In genomic region chr1:43979261-43979527, GRCh38 we compare ENCODE assay signal across 7 cellular contexts. TPM values are rescaled to one million over a fixed set of nuclear protein-coding genes. Genes with fewer than 3 reads are reported as not detected.
DNase-seq lines count a peak whose midpoint lies in the region; ATAC-seq, FAIRE-seq and TF ChIP-seq lines count a peak whose summit lies in the region.
"Had no signal": no experiment of that assay in that cellular context is flagged by ENCODE, and none has a peak within 500 bp of the region (broad histone marks: within the 10 kb centered on the region; RNA-seq: fewer than 3 reads in every experiment).

No MANE protein-coding gene starts in this region.

- H3K27me3 ChIP-seq in DOHH2 (ENCODE audit: control insufficient read depth, low read length) = no peaks in the 10 kb centered on the region
- no peaks in the 10 kb centered on the region for H3K27me3 ChIP-seq in GM12878 (replicated peaks in 1 of 2; ENCODE audit: control insufficient read depth in 2 of 2, insufficient read depth in 2 of 2, low read length in 1 of 2)
- no peaks in the 10 kb centered on the region for H3K27me3 ChIP-seq in neuron (ENCODE audit: insufficient read depth, low read length)

- TF ChIP-seq EP300 in GM12878 (IDR thresholded peaks at IDR 0.05; ENCODE audit: borderline replicate concordance in 1 of 2, control insufficient read depth in 1 of 2, low read depth in 2 of 2, low read length in 2 of 2) = no peak

- H3K36me3 ChIP-seq in DOHH2 (ENCODE audit: control insufficient read depth, low read length) (peaks cover 52% of the 10 kb centered on the region), GM12878 (ENCODE audit: control insufficient read depth in 2 of 2, insufficient read depth in 2 of 2, low read length in 1 of 2) (peaks cover 0 to 7% of the 10 kb centered on the region in 2 experiments), neuron (ENCODE audit: insufficient read depth, low read length) (peaks cover 45% of the 10 kb centered on the region)

- POLR2A ChIA-PET in GM12878 (lab: Charles Lee) = no interaction called here

- ATAC-seq in GM12878 = no peak

- H3K4me3 ChIP-seq in DOHH2 (ENCODE audit: low read length) (peak overlapping the region; percentile 94), GM12878 (peak overlapping the region; percentile 74), neuron (ENCODE audit: low read length) (peak overlapping the region; percentile 76)

- no peak overlapping the region for H3K27ac ChIP-seq in DOHH2 (ENCODE audit: low read depth, low read length)
- H3K27ac ChIP-seq in GM12878 (ENCODE audit: control insufficient read depth, insufficient read depth) = no peak overlapping the region

- TF ChIP-seq CTCF in DOHH2 (IDR thresholded peaks at IDR 0.05; ENCODE audit: low read depth, low read length, poor library complexity, severe bottlenecking) = no peak
- no peak for TF ChIP-seq CTCF in GM12878 (IDR thresholded peaks at IDR 0.05 in 2 of 3, conservative IDR thresholded peaks at IDR 0.05 in 1 of 3; ENCODE audit: control insufficient read depth in 2 of 3, extremely low read depth in 1 of 3, insufficient read depth in 1 of 3, low read depth in 3 of 3, low read length in 3 of 3)

- H3K4me2 ChIP-seq in DOHH2 (ENCODE audit: low read length) = peak overlapping the region; percentile 94
- H3K4me2 ChIP-seq in GM12878 (ENCODE audit: control insufficient read depth, insufficient read depth) = no peak overlapping the region; the same call in 1 of the 2 replicates

- FAIRE-seq in GM12878 (lab: Jason Lieb, UNC) = no peak
- FAIRE-seq: G401.6 had no signal

- no peak for TF ChIP-seq RAD21 in GM12878 (IDR thresholded peaks at IDR 0.05; ENCODE audit: insufficient read depth, low read depth, low read length)

- RAD21 ChIA-PET in GM12878 (lab: Charles Lee; ENCODE audit: unreplicated experiment) = no interaction called here

- no TSS peak for BruUV-seq in GM12878 (replicated peaks; lab: Mats Ljungman, UMichigan)

- no peaks in the 10 kb centered on the region for H3K9me2 ChIP-seq in DOHH2 (replicated peaks; ENCODE audit: control insufficient read depth, low read length)

- H2AFZ ChIP-seq in GM12878 (ENCODE audit: control insufficient read depth, low read depth, low read length) (no peak overlapping the region), neuron (ENCODE audit: low read depth, low read length) (no peak overlapping the region)

- H3K9me3 ChIP-seq in DOHH2 (ENCODE audit: control insufficient read depth, insufficient read depth, low read length) = no peaks in the 10 kb centered on the region
- no peaks in the 10 kb centered on the region for H3K9me3 ChIP-seq in GM12878 (replicated peaks; ENCODE audit: control insufficient read depth, insufficient read depth, low read length)
- H3K9me3 ChIP-seq in neuron (ENCODE audit: low read length) = no peaks in the 10 kb centered on the region

- intact Hi-C loops in GM12878 (cut with micrococcal nuclease; ENCODE audit: unreplicated experiment) = no loop called here

- H3K4me1 ChIP-seq in DOHH2 (ENCODE audit: control insufficient read depth, low read length) = peaks cover 47% of the 10 kb centered on the region
- H3K4me1 ChIP-seq in GM12878 (ENCODE audit: control insufficient read depth, insufficient read depth, low read length) = peaks cover 24% of the 10 kb centered on the region
- peaks cover 50% of the 10 kb centered on the region for H3K4me1 ChIP-seq in neuron (ENCODE audit: insufficient read depth, low read length)

- no peak for DNase-seq in GM12878 (ENCODE audit: low read depth, low spot score)
- DNase-seq in hypothalamus (lab: John Stamatoyannopoulos, UW) = no peak
- DNase-seq in effector CD8-positive, alpha-beta T cell (lab: John Stamatoyannopoulos, UW) = no peak
- no peak for DNase-seq in stimulated activated CD4-positive, alpha-beta T cell treated with anti-CD3 and anti-CD28 coated beads, Interleukin-12 subunit alpha, Interleukin-12 subunit beta, amount 100 ng/mL, for 4 hours

- H4K20me1 ChIP-seq in DOHH2 (ENCODE audit: control insufficient read depth, insufficient read depth, low read depth, low read length) (peaks cover 10% of the 10 kb centered on the region; the same call in 1 of the 2 replicates), GM12878 (ENCODE audit: control insufficient read depth, insufficient read depth) (no peaks in the 10 kb centered on the region)

- H3K79me2 ChIP-seq in DOHH2 (ENCODE audit: control insufficient read depth, low read length) (peaks cover 76% of the 10 kb centered on the region), GM12878 (ENCODE audit: control insufficient read depth, insufficient read depth, low read length) (peaks cover 45% of the 10 kb centered on the region)

- WGBS in GM12878 (ENCODE audit: insufficient coverage, insufficient replicate concordance, low lambda C conversion rate, missing lambda C conversion rate) = 2% methylated on average over 16 of the region's 45 CpGs

- in situ Hi-C loops in GM12878 (cut with MboI) = no loop called here

- peaks cover 8% of the 10 kb centered on the region for H3F3A ChIP-seq in DOHH2 (ENCODE audit: control insufficient read depth, insufficient read depth)

- peak overlapping the region; percentile 29; the same call in 1 of the 2 replicates for H3K9ac ChIP-seq in GM12878 (ENCODE audit: control insufficient read depth, insufficient read depth, low read length)

- SMC1A ChIA-PET in GM12878 (lab: Charles Lee; ENCODE audit: uncharacterized antibody, unreplicated experiment) = no interaction called here

- CTCF ChIA-PET in GM12878 (lab: Yijun Ruan, JAX) = no interaction called here

- no peak for TF ChIP-seq POLR2A in GM12878 (IDR thresholded peaks at IDR 0.05; ENCODE audit: low read depth, low read length)

RNA-seq across cellular contexts. Expression of gene B4GALT2, which starts 0.2 kb away (rescaled TPM):
- 15.2 and 15.5 TPM in 2 replicates for total RNA-seq in GM12878 (2013; cell fraction: nucleolus; rRNA removed)
- total RNA-seq in GM12878 (2014; rRNA removed) = 61.0 and 63.8 TPM in 2 replicates
- 27.2 and 28.7 TPM in 2 replicates for total RNA-seq in GM12878 (2014; rRNA removed; fragmentation: Illumina TruSeq; extraction: Trizol)
- total RNA-seq in GM12878 (2021) = 45.4 and 47.3 TPM in 2 replicates
- polyA plus RNA-seq in GM12878 (2011; ENCODE audit: low read depth) = 7.1 TPM
- 9.8 and 18.0 TPM in 2 replicates for polyA plus RNA-seq in GM12878 (2011; rRNA removed)
- polyA plus RNA-seq in GM12878 (2011; cell fraction: cytosol; rRNA removed) = 27.5 and 46.7 TPM in 2 replicates
- 22.6 and 26.7 TPM in 2 replicates for polyA plus RNA-seq in GM12878 (2011; cell fraction: nucleus; rRNA removed)
- polyA plus RNA-seq in GM12878 (2012) = 19.7 and 20.5 TPM in 2 replicates
- polyA plus RNA-seq in GM12878 (2014; fragmentation: Illumina TruSeq; extraction: Trizol) = 18.6 and 30.0 TPM in 2 replicates
- 1 to 10 TPM in 1 of 2 experiments, under 1 TPM in 1; 0.98 to 2.8 TPM for polyA plus RNA-seq in GM12878 (2014; fragmentation: Nextera tagmentation; extraction: Ambion mirVana)
- polyA plus RNA-seq in GM12878 (2014; rRNA removed) = 53.5 and 67.0 TPM in 2 replicates
- polyA plus RNA-seq in GM12878 (2016; fragmentation: Nextera tagmentation; extraction: Ambion mirVana) = 1 to 10 TPM; 7.2 to 9.6 TPM
- polyA minus RNA-seq in GM12878 (2011; rRNA and poly(A)+ RNA removed) = 13.2 and 22.9 TPM in 2 replicates
- polyA minus RNA-seq in GM12878 (2011; cell fraction: cytosol; rRNA and poly(A)+ RNA removed) = 12.6 and 14.2 TPM in 2 replicates
- 9.3 and 15.2 TPM in 2 replicates for polyA minus RNA-seq in GM12878 (2011; cell fraction: nucleus; rRNA and poly(A)+ RNA removed)

RNA-seq across cellular contexts. Expression of gene ATP6V0B, which starts 4.4 kb away (rescaled TPM):
- 39.3 and 44.3 TPM in 2 replicates for total RNA-seq in GM12878 (2013; cell fraction: nucleolus; rRNA removed)
- total RNA-seq in GM12878 (2014; rRNA removed) (176 and 177 TPM in 2 replicates), GM12878 (2014; rRNA removed; fragmentation: Illumina TruSeq; extraction: Trizol) (70.0 and 75.8 TPM in 2 replicates), GM12878 (2021) (115 and 120 TPM in 2 replicates)
- polyA plus RNA-seq in GM12878 (2011; ENCODE audit: low read depth) = 59.4 TPM
- polyA plus RNA-seq in GM12878 (2011; rRNA removed) (72.2 and 132 TPM in 2 replicates), GM12878 (2014; fragmentation: Illumina TruSeq; extraction: Trizol) (30.1 and 70.5 TPM in 2 replicates), GM12878 (2014; fragmentation: Nextera tagmentation; extraction: Ambion mirVana) (100 to 1,000 TPM in 1 of 2 experiments, 10 to 100 TPM in 1; 65.3 to 157 TPM), GM12878 (2014; rRNA removed) (156 and 159 TPM in 2 replicates), GM12878 (2016; fragmentation: Nextera tagmentation; extraction: Ambion mirVana) (100 to 1,000 TPM; 247 to 250 TPM)
- polyA plus RNA-seq in GM12878 (2011; cell fraction: cytosol; rRNA removed) = 218 and 285 TPM in 2 replicates
- polyA plus RNA-seq in GM12878 (2011; cell fraction: nucleus; rRNA removed) = 267 and 300 TPM in 2 replicates
- 76.2 and 83.3 TPM in 2 replicates for polyA plus RNA-seq in GM12878 (2012)
- 82.2 and 119 TPM in 2 replicates for polyA minus RNA-seq in GM12878 (2011; rRNA and poly(A)+ RNA removed)
- polyA minus RNA-seq in GM12878 (2011; cell fraction: cytosol; rRNA and poly(A)+ RNA removed) = 35.1 and 43.2 TPM in 2 replicates
- polyA minus RNA-seq in GM12878 (2011; cell fraction: nucleus; rRNA and poly(A)+ RNA removed) = 65.8 and 94.1 TPM in 2 replicates

RNA-seq across cellular contexts. Expression of gene DPH2, which starts 9.4 kb away (rescaled TPM):
- total RNA-seq in GM12878 (2013; cell fraction: nucleolus; rRNA removed) = 40.0 and 46.8 TPM in 2 replicates
- total RNA-seq in GM12878 (2014; rRNA removed) (67.2 and 75.1 TPM in 2 replicates), GM12878 (2014; rRNA removed; fragmentation: Illumina TruSeq; extraction: Trizol) (32.2 and 37.9 TPM in 2 replicates), GM12878 (2021) (58.0 and 60.1 TPM in 2 replicates)
- polyA plus RNA-seq in GM12878 (2011; ENCODE audit: low read depth) = 16.1 TPM
- polyA plus RNA-seq in GM12878 (2011; rRNA removed) (30.7 and 44.0 TPM in 2 replicates), GM12878 (2014; fragmentation: Illumina TruSeq; extraction: Trizol) (22.4 and 43.2 TPM in 2 replicates), GM12878 (2014; fragmentation: Nextera tagmentation; extraction: Ambion mirVana) (10 to 100 TPM; 13.1 to 14.3 TPM), GM12878 (2014; rRNA removed) (74.5 and 76.2 TPM in 2 replicates), GM12878 (2016; fragmentation: Nextera tagmentation; extraction: Ambion mirVana) (10 to 100 TPM; 76.6 to 82.9 TPM)
- polyA plus RNA-seq in GM12878 (2011; cell fraction: cytosol; rRNA removed) = 72.9 and 90.9 TPM in 2 replicates
- polyA plus RNA-seq in GM12878 (2011; cell fraction: nucleus; rRNA removed) = 240 and 297 TPM in 2 replicates
- polyA plus RNA-seq in GM12878 (2012) = 28.3 and 30.7 TPM in 2 replicates
- 41.1 and 68.5 TPM in 2 replicates for polyA minus RNA-seq in GM12878 (2011; rRNA and poly(A)+ RNA removed)
- polyA minus RNA-seq in GM12878 (2011; cell fraction: cytosol; rRNA and poly(A)+ RNA removed) = 18.2 and 18.3 TPM in 2 replicates
- 79.7 and 117 TPM in 2 replicates for polyA minus RNA-seq in GM12878 (2011; cell fraction: nucleus; rRNA and poly(A)+ RNA removed)

RNA-seq across cellular contexts. Expression of gene CCDC24, which starts 12.2 kb away (rescaled TPM):
- total RNA-seq in GM12878 (2013; cell fraction: nucleolus; rRNA removed) = 2.7 and 3.3 TPM in 2 replicates
- total RNA-seq in GM12878 (2014; rRNA removed) (1.6 and 2.2 TPM in 2 replicates), GM12878 (2014; rRNA removed; fragmentation: Illumina TruSeq; extraction: Trizol) (0.67 and 0.78 TPM in 2 replicates), GM12878 (2021) (2.2 and 3.1 TPM in 2 replicates)
- 0.34 TPM for polyA plus RNA-seq in GM12878 (2011; ENCODE audit: low read depth)
- polyA plus RNA-seq in GM12878 (2011; rRNA removed) (0.49 and 1.0 TPM in 2 replicates), GM12878 (2014; fragmentation: Illumina TruSeq; extraction: Trizol) (0.59 and 1.0 TPM in 2 replicates), GM12878 (2014; fragmentation: Nextera tagmentation; extraction: Ambion mirVana) (under 1 TPM in 1 of 2 experiments, not detected in 1; 0.18 TPM), GM12878 (2014; rRNA removed) (2.1 and 4.2 TPM in 2 replicates), GM12878 (2016; fragmentation: Nextera tagmentation; extraction: Ambion mirVana) (1 to 10 TPM; 1.6 to 1.7 TPM)
- 1.8 TPM in 2 replicates for polyA plus RNA-seq in GM12878 (2011; cell fraction: cytosol; rRNA removed)
- 5.3 and 6.6 TPM in 2 replicates for polyA plus RNA-seq in GM12878 (2011; cell fraction: nucleus; rRNA removed)
- 1.4 and 1.5 TPM in 2 replicates for polyA plus RNA-seq in GM12878 (2012)
- polyA minus RNA-seq in GM12878 (2011; rRNA and poly(A)+ RNA removed) = 0.22 and 0.67 TPM in 2 replicates
- polyA minus RNA-seq in GM12878 (2011; cell fraction: cytosol; rRNA and poly(A)+ RNA removed) = 0.94 TPM in 1 of 2 replicates, not detected in the other
- polyA minus RNA-seq in GM12878 (2011; cell fraction: nucleus; rRNA and poly(A)+ RNA removed) = 1.2 TPM in 2 replicates

RNA-seq across cellular contexts. Expression of gene IPO13, which starts 32.4 kb away (rescaled TPM):
- total RNA-seq in GM12878 (2013; cell fraction: nucleolus; rRNA removed) = 9.0 and 13.3 TPM in 2 replicates
- total RNA-seq in GM12878 (2014; rRNA removed) (18.2 and 18.4 TPM in 2 replicates), GM12878 (2014; rRNA removed; fragmentation: Illumina TruSeq; extraction: Trizol) (7.3 and 10.1 TPM in 2 replicates), GM12878 (2021) (22.1 and 26.6 TPM in 2 replicates)
- polyA plus RNA-seq in GM12878 (2011; ENCODE audit: low read depth) = 4.5 TPM
- polyA plus RNA-seq in GM12878 (2011; rRNA removed) (5.6 and 9.3 TPM in 2 replicates), GM12878 (2014; fragmentation: Illumina TruSeq; extraction: Trizol) (8.5 and 14.0 TPM in 2 replicates), GM12878 (2014; fragmentation: Nextera tagmentation; extraction: Ambion mirVana) (1 to 10 TPM; 7.1 to 9.5 TPM), GM12878 (2014; rRNA removed) (16.5 and 17.9 TPM in 2 replicates), GM12878 (2016; fragmentation: Nextera tagmentation; extraction: Ambion mirVana) (10 to 100 TPM; 21.5 TPM)
- 19.2 TPM in 2 replicates for polyA plus RNA-seq in GM12878 (2011; cell fraction: cytosol; rRNA removed)
- 29.3 and 36.2 TPM in 2 replicates for polyA plus RNA-seq in GM12878 (2011; cell fraction: nucleus; rRNA removed)
- 8.2 and 9.6 TPM in 2 replicates for polyA plus RNA-seq in GM12878 (2012)
- 24.2 and 29.7 TPM in 2 replicates for polyA minus RNA-seq in GM12878 (2011; rRNA and poly(A)+ RNA removed)
- polyA minus RNA-seq in GM12878 (2011; cell fraction: cytosol; rRNA and poly(A)+ RNA removed) = 8.6 and 16.2 TPM in 2 replicates
- polyA minus RNA-seq in GM12878 (2011; cell fraction: nucleus; rRNA and poly(A)+ RNA removed) = 8.7 and 14.9 TPM in 2 replicates
